Comparison of ENCODE assay signal across 10 cellular contexts in genomic region chr3:50205719-50206276, GRCh38. TPM values are rescaled to one million over a fixed set of nuclear protein-coding genes. Genes with fewer than 3 reads are reported as not detected.
DNase-seq lines count a peak whose midpoint lies in the region; ATAC-seq, FAIRE-seq and TF ChIP-seq lines count a peak whose summit lies in the region.
"Had no signal": no experiment of that assay in that cellular context is flagged by ENCODE, and none has a peak within 500 bp of the region (broad histone marks: within the 10 kb centered on the region; RNA-seq: fewer than 3 reads in every experiment).

No MANE protein-coding gene starts in this region.

- CTCF ChIA-PET in GM12878 (lab: Yijun Ruan, JAX): no interaction called here

- H3K79me2 ChIP-seq in GM12878 (ENCODE audit: control insufficient read depth, insufficient read depth, low read length): no peaks in the 10 kb centered on the region

- RAD21 ChIA-PET in GM12878 (lab: Charles Lee; ENCODE audit: unreplicated experiment): no interaction called here

- TF ChIP-seq CTCF in GM12878 (IDR thresholded peaks at IDR 0.05 in 2 of 3, conservative IDR thresholded peaks at IDR 0.05 in 1 of 3; ENCODE audit: control insufficient read depth in 2 of 3, extremely low read depth in 1 of 3, insufficient read depth in 1 of 3, low read depth in 3 of 3, low read length in 3 of 3) (no peak), liver (IDR thresholded peaks at IDR 0.05; ENCODE audit: low read depth, low read length, missing input control) (no peak), thoracic aorta (IDR thresholded peaks at IDR 0.05) (no peak), HFFc6 (IDR thresholded peaks at IDR 0.05) (no peak)

- no peaks in the 10 kb centered on the region for H3K36me3 Mint-ChIP-seq in HFFc6 (ENCODE audit: low read depth)

- BruUV-seq in GM12878 (replicated peaks; lab: Mats Ljungman, UMichigan): no TSS peak

- no peak overlapping the region for H3K4me3 Mint-ChIP-seq in HFFc6

- H3K9ac ChIP-seq in GM12878 (ENCODE audit: control insufficient read depth, insufficient read depth, low read length) (no peak overlapping the region), liver (ENCODE audit: low read depth in 1 of 2, low read length in 2 of 2) (peak overlapping the region; percentile 64 to 74)

- H3K27me3 ChIP-seq in GM12878 (replicated peaks in 1 of 2; ENCODE audit: control insufficient read depth in 2 of 2, insufficient read depth in 2 of 2, low read length in 1 of 2) (peaks cover 18 to 24% of the 10 kb centered on the region in 2 experiments), liver (ENCODE audit: control insufficient read depth in 4 of 4, insufficient read depth in 4 of 4, low read length in 3 of 4) (no peaks in the 10 kb centered on the region), thoracic aorta (replicated peaks; ENCODE audit: insufficient read depth) (no peaks in the 10 kb centered on the region)

- POLR2A ChIA-PET in GM12878 (lab: Charles Lee): no interaction called here

- H3K9me3 ChIP-seq in GM12878 (replicated peaks; ENCODE audit: control insufficient read depth, insufficient read depth, low read length): no peaks in the 10 kb centered on the region
- no peaks in the 10 kb centered on the region for H3K9me3 ChIP-seq in liver (ENCODE audit: control insufficient read depth in 4 of 4, low read length in 3 of 4)
- no peaks in the 10 kb centered on the region for H3K9me3 ChIP-seq in thoracic aorta

- DNase-seq in stimulated activated CD4-positive, alpha-beta T cell treated with anti-CD3 and anti-CD28 coated beads, Interleukin-12 subunit alpha, Interleukin-12 subunit beta, amount 100 ng/mL, for 4 hours: peak; percentile 23
- DNase-seq in stimulated activated CD4-positive, alpha-beta T cell treated with anti-CD3 and anti-CD28 coated beads, Interleukin-2, amount 100 ng/mL, for 48 hours: no peak
- DNase-seq in GM12878 (ENCODE audit: low read depth, low spot score) (no peak), thoracic aorta (ENCODE audit: low spot score) (no peak), HFFc6 (no peak), hepatic stellate cell (ENCODE audit: low spot score) (no peak)
- DNase-seq: DND-41 had no signal

- H3K4me1 ChIP-seq in GM12878 (ENCODE audit: control insufficient read depth, insufficient read depth, low read length) (no peaks in the 10 kb centered on the region), liver (ENCODE audit: control insufficient read depth in 4 of 4, insufficient read depth in 4 of 4, low read length in 3 of 4) (peaks cover 44 to 89% (median 74%) of the 10 kb centered on the region in 4 donors), thoracic aorta (ENCODE audit: control insufficient read depth in 1 of 2, low read depth in 2 of 2) (peaks cover 4 to 14% of the 10 kb centered on the region in 2 donors)

- in situ Hi-C loops in GM12878 (cut with MboI): no loop called here

- H3K9me3 Mint-ChIP-seq in HFFc6: no peaks in the 10 kb centered on the region

- intact Hi-C loops in GM12878 (cut with micrococcal nuclease; ENCODE audit: unreplicated experiment): no loop called here

- WGBS in GM12878 (ENCODE audit: insufficient coverage, insufficient replicate concordance, low lambda C conversion rate, missing lambda C conversion rate): 9% methylated on average over 40 of the region's 40 CpGs
- WGBS in liver: 3% methylated on average over 40 of the region's 40 CpGs

- H2AFZ ChIP-seq in GM12878 (ENCODE audit: control insufficient read depth, low read depth, low read length): no peak overlapping the region

- peak; percentile 58 for ATAC-seq in GM12878
- ATAC-seq in thoracic aorta (ENCODE audit: insufficient number of reproducible peaks, low FRiP score, low read depth): no peak
- ATAC-seq in GM21723 (IDR thresholded peaks at IDR 0.05; ENCODE audit: unreplicated experiment): no peak

- H3K4me2 ChIP-seq in GM12878 (ENCODE audit: control insufficient read depth, insufficient read depth): no peak overlapping the region

- no peaks in the 10 kb centered on the region for H3K36me3 ChIP-seq in GM12878 (ENCODE audit: control insufficient read depth in 2 of 2, insufficient read depth in 2 of 2, low read length in 1 of 2)
- H3K36me3 ChIP-seq in liver (ENCODE audit: control insufficient read depth in 4 of 4, insufficient read depth in 3 of 4, low read depth in 1 of 4, low read length in 3 of 4): no peaks in the 10 kb centered on the region
- H3K36me3 ChIP-seq in thoracic aorta: no peaks in the 10 kb centered on the region

- no peak for FAIRE-seq in GM12878 (lab: Jason Lieb, UNC)

- peaks cover 38% of the 10 kb centered on the region for H3K27me3 Mint-ChIP-seq in HFFc6 (ENCODE audit: insufficient read depth)

- H3K27ac ChIP-seq in GM12878 (ENCODE audit: control insufficient read depth, insufficient read depth): no peak overlapping the region
- peak overlapping the region; percentile 95 to 96 for H3K27ac ChIP-seq in liver (ENCODE audit: low read depth in 1 of 2, low read length in 2 of 2)
- H3K27ac ChIP-seq in thoracic aorta: no peak overlapping the region

- no peak overlapping the region for H3K27ac Mint-ChIP-seq in HFFc6

- TF ChIP-seq RAD21 in GM12878 (IDR thresholded peaks at IDR 0.05; ENCODE audit: insufficient read depth, low read depth, low read length) (no peak), liver (IDR thresholded peaks at IDR 0.05) (no peak)

- TF ChIP-seq POLR2A in GM12878 (IDR thresholded peaks at IDR 0.05; ENCODE audit: low read depth, low read length): no peak

- TF ChIP-seq EP300 in GM12878 (IDR thresholded peaks at IDR 0.05; ENCODE audit: borderline replicate concordance in 1 of 2, control insufficient read depth in 1 of 2, low read depth in 2 of 2, low read length in 2 of 2): no peak

- SMC1A ChIA-PET in GM12878 (lab: Charles Lee; ENCODE audit: uncharacterized antibody, unreplicated experiment): no interaction called here

- H3K4me1 Mint-ChIP-seq in HFFc6 (ENCODE audit: low read depth): 0 out of 2 replicates have a peak, but pooled peaks cover 5% of the 10 kb centered on the region

- no peaks in the 10 kb centered on the region for H4K20me1 ChIP-seq in GM12878 (ENCODE audit: control insufficient read depth, insufficient read depth)

- no peak overlapping the region for H3K4me3 ChIP-seq in GM12878
- H3K4me3 ChIP-seq in liver (ENCODE audit: low read depth in 1 of 3, low read length in 3 of 3): peak overlapping the region; percentile 62 to 77 (median 75)
- peak overlapping the region; percentile 73 for H3K4me3 ChIP-seq in thoracic aorta

RNA-seq across cellular contexts. Expression of gene SLC38A3, which starts 0.7 kb away (rescaled TPM):
- not detected in 2 replicates for total RNA-seq in GM12878 (2013; cell fraction: nucleolus; rRNA removed)
- total RNA-seq in GM12878 (2014; rRNA removed) (not detected in 2 replicates), GM12878 (2014; rRNA removed; fragmentation: Illumina TruSeq; extraction: Trizol) (not detected in 2 replicates), GM12878 (2021) (0.13 TPM in 1 of 2 replicates, not detected in the other), liver (100 to 1,000 TPM in 1 of 2 donors, 10 to 100 TPM in 1; 98.1 to 166 TPM), thoracic aorta (under 1 TPM in 1 of 2 donors, not detected in 1; 0.28 TPM)
- polyA plus RNA-seq in GM12878 (2011; ENCODE audit: low read depth): not detected
- polyA plus RNA-seq in GM12878 (2011; rRNA removed) (0.14 TPM in 1 of 2 replicates, not detected in the other), GM12878 (2014; fragmentation: Illumina TruSeq; extraction: Trizol) (not detected in 2 replicates), GM12878 (2014; fragmentation: Nextera tagmentation; extraction: Ambion mirVana) (not detected), GM12878 (2014; rRNA removed) (not detected in 2 replicates), GM12878 (2016; fragmentation: Nextera tagmentation; extraction: Ambion mirVana) (not detected), liver (100 to 1,000 TPM; 114 to 180 TPM)
- polyA plus RNA-seq in GM12878 (2011; cell fraction: cytosol; rRNA removed): 0.05 and 0.16 TPM in 2 replicates
- polyA plus RNA-seq in GM12878 (2011; cell fraction: nucleus; rRNA removed): 0.18 and 1.5 TPM in 2 replicates
- polyA plus RNA-seq in GM12878 (2012): not detected in 2 replicates
- 0.05 TPM in 1 of 2 replicates, not detected in the other for polyA minus RNA-seq in GM12878 (2011; rRNA and poly(A)+ RNA removed)
- polyA minus RNA-seq in GM12878 (2011; cell fraction: cytosol; rRNA and poly(A)+ RNA removed): not detected in 2 replicates
- polyA minus RNA-seq in GM12878 (2011; cell fraction: nucleus; rRNA and poly(A)+ RNA removed): not detected in 2 replicates
- total RNA-seq in HFFc6 (2021; fragmentation: NEBNext Ultra II Directional; extraction: Animal tissue kit (Norgen Biotek cat#: 25700)): under 1 TPM in 2 of 6 experiments, not detected in 4; 0.16 to 0.24 TPM

RNA-seq across cellular contexts. Expression of gene GNAT1, which starts 14.4 kb away (rescaled TPM):
- not detected in 2 replicates for total RNA-seq in GM12878 (2013; cell fraction: nucleolus; rRNA removed)
- total RNA-seq in GM12878 (2014; rRNA removed): not detected in 2 replicates
- not detected in 2 replicates for total RNA-seq in GM12878 (2014; rRNA removed; fragmentation: Illumina TruSeq; extraction: Trizol)
- not detected in 2 replicates for total RNA-seq in GM12878 (2021)
- not detected for polyA plus RNA-seq in GM12878 (2011; ENCODE audit: low read depth)
- polyA plus RNA-seq in GM12878 (2011; rRNA removed): not detected in 2 replicates
- polyA plus RNA-seq in GM12878 (2011; cell fraction: cytosol; rRNA removed): not detected in 2 replicates
- polyA plus RNA-seq in GM12878 (2011; cell fraction: nucleus; rRNA removed): not detected in 2 replicates
- polyA plus RNA-seq in GM12878 (2012): not detected in 2 replicates
- not detected in 2 replicates for polyA plus RNA-seq in GM12878 (2014; fragmentation: Illumina TruSeq; extraction: Trizol)
- polyA plus RNA-seq in GM12878 (2014; fragmentation: Nextera tagmentation; extraction: Ambion mirVana): not detected
- not detected in 2 replicates for polyA plus RNA-seq in GM12878 (2014; rRNA removed)
- not detected for polyA plus RNA-seq in GM12878 (2016; fragmentation: Nextera tagmentation; extraction: Ambion mirVana)
- polyA minus RNA-seq in GM12878 (2011; rRNA and poly(A)+ RNA removed): not detected in 2 replicates
- polyA minus RNA-seq in GM12878 (2011; cell fraction: cytosol; rRNA and poly(A)+ RNA removed): not detected in 2 replicates
- not detected in 2 replicates for polyA minus RNA-seq in GM12878 (2011; cell fraction: nucleus; rRNA and poly(A)+ RNA removed)
- total RNA-seq in liver: under 1 TPM in 1 of 2 donors, not detected in 1; 0.08 TPM
- not detected for polyA plus RNA-seq in liver
- total RNA-seq in thoracic aorta: under 1 TPM in 1 of 2 donors, not detected in 1; 0.54 TPM
- not detected for total RNA-seq in HFFc6 (2021; fragmentation: NEBNext Ultra II Directional; extraction: Animal tissue kit (Norgen Biotek cat#: 25700))
- total RNA-seq: SK-MEL-5 had no signal

RNA-seq across cellular contexts. Expression of gene GNAI2, which starts 30.2 kb away (rescaled TPM):
- total RNA-seq in GM12878 (2013; cell fraction: nucleolus; rRNA removed): 76.7 and 81.1 TPM in 2 replicates
- total RNA-seq in GM12878 (2014; rRNA removed) (222 and 225 TPM in 2 replicates), GM12878 (2014; rRNA removed; fragmentation: Illumina TruSeq; extraction: Trizol) (108 and 120 TPM in 2 replicates), GM12878 (2021) (271 and 276 TPM in 2 replicates), liver (10 to 100 TPM; 58.3 to 65.0 TPM), thoracic aorta (100 to 1,000 TPM; 183 to 337 TPM)
- polyA plus RNA-seq in GM12878 (2011; ENCODE audit: low read depth): 114 TPM
- polyA plus RNA-seq in GM12878 (2011; rRNA removed) (160 and 346 TPM in 2 replicates), GM12878 (2014; fragmentation: Illumina TruSeq; extraction: Trizol) (163 and 192 TPM in 2 replicates), GM12878 (2014; fragmentation: Nextera tagmentation; extraction: Ambion mirVana) (10 to 100 TPM in 1 of 2 experiments, 1 to 10 TPM in 1; 5.0 to 15.3 TPM), GM12878 (2014; rRNA removed) (257 and 287 TPM in 2 replicates), GM12878 (2016; fragmentation: Nextera tagmentation; extraction: Ambion mirVana) (100 to 1,000 TPM; 250 to 275 TPM), liver (10 to 100 TPM; 59.5 to 86.3 TPM)
- 449 and 513 TPM in 2 replicates for polyA plus RNA-seq in GM12878 (2011; cell fraction: cytosol; rRNA removed)
- 325 and 326 TPM in 2 replicates for polyA plus RNA-seq in GM12878 (2011; cell fraction: nucleus; rRNA removed)
- polyA plus RNA-seq in GM12878 (2012): 201 and 206 TPM in 2 replicates
- 423 and 505 TPM in 2 replicates for polyA minus RNA-seq in GM12878 (2011; rRNA and poly(A)+ RNA removed)
- 100.0 and 111 TPM in 2 replicates for polyA minus RNA-seq in GM12878 (2011; cell fraction: cytosol; rRNA and poly(A)+ RNA removed)
- polyA minus RNA-seq in GM12878 (2011; cell fraction: nucleus; rRNA and poly(A)+ RNA removed): 45.9 and 66.9 TPM in 2 replicates
- 100 to 1,000 TPM; 532 to 617 (median 582) TPM for total RNA-seq in HFFc6 (2021; fragmentation: NEBNext Ultra II Directional; extraction: Animal tissue kit (Norgen Biotek cat#: 25700))

RNA-seq across cellular contexts. Expression of gene SEMA3F, which starts 50.7 kb away (rescaled TPM):
- total RNA-seq in GM12878 (2013; cell fraction: nucleolus; rRNA removed): 0.46 TPM in 1 of 2 replicates, not detected in the other
- 0.28 TPM in 1 of 2 replicates, not detected in the other for total RNA-seq in GM12878 (2014; rRNA removed)
- total RNA-seq in GM12878 (2014; rRNA removed; fragmentation: Illumina TruSeq; extraction: Trizol): not detected in 2 replicates
- total RNA-seq in GM12878 (2021): 0.08 and 0.45 TPM in 2 replicates
- not detected for polyA plus RNA-seq in GM12878 (2011; ENCODE audit: low read depth)
- 0.12 and 0.15 TPM in 2 replicates for polyA plus RNA-seq in GM12878 (2011; rRNA removed)
- polyA plus RNA-seq in GM12878 (2011; cell fraction: cytosol; rRNA removed): 0.21 and 0.25 TPM in 2 replicates
- 0.92 and 1.8 TPM in 2 replicates for polyA plus RNA-seq in GM12878 (2011; cell fraction: nucleus; rRNA removed)
- polyA plus RNA-seq in GM12878 (2012): 0.41 and 0.69 TPM in 2 replicates
- 0.09 TPM in 1 of 2 replicates, not detected in the other for polyA plus RNA-seq in GM12878 (2014; fragmentation: Illumina TruSeq; extraction: Trizol)
- polyA plus RNA-seq in GM12878 (2014; fragmentation: Nextera tagmentation; extraction: Ambion mirVana): not detected
- polyA plus RNA-seq in GM12878 (2014; rRNA removed): not detected in 2 replicates
- polyA plus RNA-seq in GM12878 (2016; fragmentation: Nextera tagmentation; extraction: Ambion mirVana): not detected
- 0.36 and 0.44 TPM in 2 replicates for polyA minus RNA-seq in GM12878 (2011; rRNA and poly(A)+ RNA removed)
- polyA minus RNA-seq in GM12878 (2011; cell fraction: cytosol; rRNA and poly(A)+ RNA removed): 0.40 and 0.52 TPM in 2 replicates
- polyA minus RNA-seq in GM12878 (2011; cell fraction: nucleus; rRNA and poly(A)+ RNA removed): 0.19 and 0.73 TPM in 2 replicates
- 1 to 10 TPM; 1.6 to 4.8 TPM for total RNA-seq in liver
- polyA plus RNA-seq in liver: 1 to 10 TPM in 1 of 2 donors, under 1 TPM in 1; 0.60 to 2.7 TPM
- total RNA-seq in thoracic aorta: 10 to 100 TPM; 25.5 to 35.1 TPM
- total RNA-seq in HFFc6 (2021; fragmentation: NEBNext Ultra II Directional; extraction: Animal tissue kit (Norgen Biotek cat#: 25700)): 10 to 100 TPM; 20.5 to 35.6 (median 22.8) TPM

Comparison
In these comparisons a context has a peak if more than half of its experiments do, and no peak if none do; other contexts are left out.
1. H3K27ac ChIP-seq: peak in liver (2 of 2); none in GM12878 (single experiment) and thoracic aorta (0 of 2).
2. RNA of gene SLC38A3, which starts 0.7 kb away (total RNA-seq): 98.1 to 166 TPM in liver; 0.28 TPM in thoracic aorta, 0.16 to 0.24 TPM in HFFc6 and 0.13 TPM in GM12878; every median in the first group is over 10 times any median in the second.